ENCODE assay signal across 16 cellular contexts in the genomic region with DNA sequence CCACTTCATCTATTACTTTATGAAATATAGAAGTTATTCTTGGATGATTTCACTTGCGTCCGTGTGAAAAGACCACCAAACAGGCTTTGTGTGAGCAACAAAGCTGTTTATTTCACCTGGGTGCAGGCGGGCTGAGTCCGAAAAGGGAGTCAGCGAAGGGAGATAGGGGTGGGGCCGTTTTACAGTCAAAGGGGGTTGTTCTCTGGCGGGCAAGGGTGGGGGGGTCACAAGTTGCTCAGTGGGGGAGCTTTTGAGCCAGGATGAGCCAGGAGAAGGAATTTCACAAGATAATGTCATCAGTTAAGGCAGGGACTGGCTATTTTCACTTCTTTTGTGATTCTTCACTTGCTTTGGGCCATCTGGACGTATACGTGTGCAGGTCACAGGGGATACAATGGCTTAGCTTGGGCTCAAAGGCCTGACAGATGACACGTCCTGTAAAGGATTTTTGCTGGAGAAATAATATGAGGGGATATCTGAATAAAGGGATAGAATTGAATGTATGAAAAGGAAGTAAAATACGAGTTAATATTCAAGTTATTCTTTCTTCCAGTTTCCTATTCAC. TPM values are rescaled to one million over a fixed set of nuclear protein-coding genes. Genes with fewer than 3 reads are reported as not detected.
"Had no signal": no experiment of that assay in that cellular context is flagged by ENCODE, and none has a peak within 500 bp of the region (broad histone marks: within the 10 kb centered on the region; RNA-seq: fewer than 3 reads in every experiment).

No MANE protein-coding gene starts in this region.

RNA-seq across cellular contexts. Expression of a gene that starts 55.9 kb away (rescaled TPM):
- total RNA-seq: activated CD4-positive, alpha-beta memory T cell treated with anti-CD3 and anti-CD28 coated beads for 36 hours; activated CD4-positive, alpha-beta T cell treated with anti-CD3 and anti-CD28 coated beads for 36 hours; activated CD4-positive, alpha-beta T cell treated with anti-CD3 and anti-CD28 coated beads, Interleukin-2, amount 10 ng/mL, durations not matched to agents 24 days and 14 days; activated CD8-positive, alpha-beta memory T cell treated with anti-CD3 and anti-CD28 coated beads for 36 hours; activated CD8-positive, alpha-beta memory T cell treated with anti-CD3 and anti-CD28 coated beads, Interleukin-2, amount 10 ng/mL, durations not matched to agents 7 days and 5 days; activated CD8-positive, alpha-beta T cell treated with anti-CD3 and anti-CD28 coated beads, Interleukin-2, amount 10 ng/mL, durations not matched to agents 7 days and 5 days; activated naive CD4-positive, alpha-beta T cell treated with anti-CD3 and anti-CD28 coated beads for 36 hours; activated naive CD8-positive, alpha-beta T cell treated with anti-CD3 and anti-CD28 coated beads for 36 hours; activated T-helper 1 cell treated with anti-CD3 and anti-CD28 coated beads, Interleukin-12 subunit alpha, Interleukin-12 subunit beta, Interleukin-2, Interleukin-4 antibody, amounts not matched to agents 30 ng/mL and 10 ng/mL and 1 ng/mL, durations not matched to agents 14 hours and 24 hours and 36 hours; activated T-helper 2 cell treated with anti-CD3 and anti-CD28 coated beads, Interferon-gamma antibody, Interleukin-2, Interleukin-4, amounts not matched to agents 10 μg/mL and 5 μg/mL and 100 μg/mL, durations not matched to agents 14 hours and 24 hours and 36 hours; body of pancreas; dermis microvascular lymphatic vessel endothelial cell; epithelial cell of proximal tubule; T-cell; T-helper 2 cell treated with Interferon-gamma antibody and Interleukin-4, amounts not matched to agents 100 ng/mL and 5 ng/mL, for 36 hours had no signal
- polyA plus RNA-seq: aorta had no signal
